8 cellular contexts compared by ENCODE assay signal in genomic region chr1:35544976-35545375, GRCh38. TPM values are rescaled to one million over a fixed set of nuclear protein-coding genes. Genes with fewer than 3 reads are reported as not detected.
DNase-seq lines count a peak whose midpoint lies in the region; ATAC-seq and TF ChIP-seq lines count a peak whose summit lies in the region.

No MANE protein-coding gene starts in this region.

- H3K27ac ChIP-seq in C4-2B (no peak overlapping the region), cardiac muscle cell (no peak overlapping the region)

- ATAC-seq in HG02840 (IDR thresholded peaks at IDR 0.05; ENCODE audit: low FRiP score, unreplicated experiment): no peak

- peak; percentile 48 for DNase-seq in GM13977 (ENCODE audit: low spot score)
- DNase-seq in NCI-H69 (lab: John Stamatoyannopoulos, UW): peak; percentile 74
- peak; percentile 49 for DNase-seq in activated effector memory CD4-positive, alpha-beta T cell treated with Interleukin-2 at 50 U/mL for 16 hours
- DNase-seq in cardiac muscle cell (ENCODE audit: low read depth in 1 of 2, low spot score in 1 of 2): peak; percentile 78 to 84
- DNase-seq in stimulated activated naive CD4-positive, alpha-beta T cell (lab: John Stamatoyannopoulos, UW): peak in 5 of 6 experiments; percentile 10 to 56 (median 46)
- DNase-seq in activated CD4-positive, CD25-positive, alpha-beta regulatory T cell treated with anti-CD3 and anti-CD28 coated beads, Interleukin-2, amount 50 U/mL, for 72 hours: no peak

- no peaks in the 10 kb centered on the region for H3K27me3 ChIP-seq in cardiac muscle cell

- peaks cover 4% of the 10 kb centered on the region for H3K36me3 ChIP-seq in cardiac muscle cell

- no peaks in the 10 kb centered on the region for H3K9me3 ChIP-seq in cardiac muscle cell (ENCODE audit: low read depth)

- H3K4me1 ChIP-seq in cardiac muscle cell (ENCODE audit: low read depth): peaks cover 8% of the 10 kb centered on the region

- TF ChIP-seq CTCF in C4-2B (conservative IDR thresholded peaks at IDR 0.05): peak; percentile 32
- peak; percentile 56 for TF ChIP-seq CTCF in GM13977 (IDR thresholded peaks at IDR 0.05; ENCODE audit: extremely low read depth, insufficient read depth, missing control alignments)
- peak; percentile 34 for TF ChIP-seq CTCF in cardiac muscle cell (IDR thresholded peaks at IDR 0.05; ENCODE audit: low read depth, low read length)

- no peak overlapping the region for H3K4me3 ChIP-seq in cardiac muscle cell

- in situ Hi-C loops in GM13977 (cut with MboI; ENCODE audit: low pct_unique_long_range_greater_than_20kb, low sequenced_read_pairs, unreplicated experiment): no loop called here

RNA-seq across cellular contexts. Expression of gene KIAA0319L, which starts 12.2 kb away (rescaled TPM):
- 60.2 and 77.3 TPM in 2 replicates for total RNA-seq in cardiac muscle cell
- 56.7 and 84.0 TPM in 2 replicates for polyA plus RNA-seq in cardiac muscle cell

RNA-seq across cellular contexts. Expression of gene NCDN, which starts 12.6 kb away (rescaled TPM):
- total RNA-seq in cardiac muscle cell: 46.2 and 47.1 TPM in 2 replicates
- 43.9 and 51.4 TPM in 2 replicates for polyA plus RNA-seq in cardiac muscle cell

RNA-seq across cellular contexts. Expression of gene TFAP2E, which starts 28.1 kb away (rescaled TPM):
- 0.69 TPM in 1 of 2 replicates, not detected in the other for total RNA-seq in cardiac muscle cell
- polyA plus RNA-seq in cardiac muscle cell: 0.50 TPM in 1 of 2 replicates, not detected in the other
